In the genomic region with DNA sequence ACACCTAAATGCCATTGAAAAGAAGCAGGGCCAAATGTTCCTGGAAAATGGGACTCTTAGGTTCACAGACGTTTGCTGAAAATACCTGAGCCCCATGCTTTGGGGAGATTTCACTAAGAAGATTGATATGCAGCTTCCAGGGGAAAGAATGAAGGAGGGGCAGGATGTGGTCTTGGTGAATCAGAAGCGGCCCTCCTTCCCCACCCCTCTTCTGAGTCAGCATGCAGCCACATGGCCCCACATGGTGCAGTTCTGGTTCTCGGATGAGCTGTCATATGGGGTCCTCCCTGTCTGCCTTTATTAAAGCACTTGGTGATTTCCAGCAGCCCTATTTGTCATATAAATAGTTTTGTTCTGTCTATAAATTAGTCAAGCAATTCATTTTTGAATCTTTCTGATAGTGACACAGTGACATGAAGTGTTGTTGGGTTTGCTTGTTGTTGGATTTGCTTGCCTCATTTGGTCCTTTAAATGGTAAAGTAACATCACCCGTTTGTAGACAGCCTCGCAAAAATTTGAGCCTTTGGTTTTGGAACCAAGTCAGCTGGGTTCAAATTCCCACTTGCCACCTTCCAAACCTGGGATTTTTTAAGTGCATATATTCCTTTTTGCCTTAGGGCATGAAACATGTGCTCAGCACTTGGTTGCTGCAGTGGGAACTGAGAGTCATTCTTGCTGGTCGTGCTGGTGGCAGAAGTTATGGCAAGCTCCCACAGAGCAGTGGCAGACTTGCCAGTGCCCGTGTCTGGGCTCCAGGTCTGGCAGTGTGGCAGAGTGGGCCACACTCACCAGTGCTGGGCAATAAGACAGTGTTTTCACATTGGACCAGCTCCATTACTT, we compare ENCODE assay signal across 1 cellular context.
TF ChIP-seq lines count a peak whose summit lies in the region.

No MANE protein-coding gene starts in this region.

TF ChIP-seq in K562, 482 proteins besides CTCF, POLR2A, EP300 and RAD21 (continued from another document and continues in another):
- TF ChIP-seq, protein P1, sequence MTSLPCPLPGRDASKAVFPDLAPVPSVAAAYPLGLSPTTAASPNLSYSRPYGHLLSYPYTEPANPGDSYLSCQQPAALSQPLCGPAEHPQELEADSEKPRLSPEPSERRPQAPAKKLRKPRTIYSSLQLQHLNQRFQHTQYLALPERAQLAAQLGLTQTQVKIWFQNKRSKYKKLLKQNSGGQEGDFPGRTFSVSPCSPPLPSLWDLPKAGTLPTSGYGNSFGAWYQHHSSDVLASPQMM (CRISPR knock-in tag; IDR thresholded peaks at IDR 0.05), result no peak
- TF ChIP-seq ASH1L (IDR thresholded peaks at IDR 0.05; ENCODE audit: borderline replicate concordance, low read depth, partially characterized antibody) (peak; percentile 53), SOX6 (IDR thresholded peaks at IDR 0.05) (no peak), MYBL2 (IDR thresholded peaks at IDR 0.05; ENCODE audit: low read depth) (no peak), MYBL2 (CRISPR knock-in tag; IDR thresholded peaks at IDR 0.05; ENCODE audit: borderline replicate concordance) (no peak), GATAD2A (IDR thresholded peaks at IDR 0.05) (no peak), PURB (CRISPR knock-in tag; IDR thresholded peaks at IDR 0.05; ENCODE audit: low read depth) (no peak), ZNF584 (CRISPR knock-in tag; IDR thresholded peaks at IDR 0.05; ENCODE audit: low read depth) (no peak), HMGN3 (IDR thresholded peaks at IDR 0.05; ENCODE audit: borderline replicate concordance, extremely low read depth, insufficient read length, low read depth, low read length) (no peak), ZNF232 (CRISPR knock-in tag; IDR thresholded peaks at IDR 0.05) (peak; percentile 89), PTRF (tag; IDR thresholded peaks at IDR 0.05) (no peak), ZNF589 (CRISPR knock-in tag; IDR thresholded peaks at IDR 0.05; ENCODE audit: low read depth) (peak; percentile 5; the same call in 1 of the 2 replicates), TGIF2 (CRISPR knock-in tag; IDR thresholded peaks at IDR 0.05) (no peak), BHLHE40 (IDR thresholded peaks at IDR 0.05; ENCODE audit: low read length) (no peak), ZFP30 (CRISPR knock-in tag; IDR thresholded peaks at IDR 0.05; ENCODE audit: borderline replicate concordance) (no peak), ZNF324 (CRISPR knock-in tag; IDR thresholded peaks at IDR 0.05) (no peak), IRF2 (CRISPR knock-in tag; IDR thresholded peaks at IDR 0.05) (no peak), ZFP1 (CRISPR knock-in tag; IDR thresholded peaks at IDR 0.05) (no peak), ZNF282 (CRISPR knock-in tag; IDR thresholded peaks at IDR 0.05) (no peak), TCF7L2 (IDR thresholded peaks at IDR 0.05; ENCODE audit: low read depth, low read length) (no peak), ZNF384 (IDR thresholded peaks at IDR 0.05; ENCODE audit: low read depth, low read length) (no peak), CBFB (CRISPR knock-in tag; IDR thresholded peaks at IDR 0.05) (peak; percentile 80; the same call in 1 of the 2 replicates), HSF4 (CRISPR knock-in tag; IDR thresholded peaks at IDR 0.05; ENCODE audit: borderline replicate concordance) (no peak), SRSF1 (IDR thresholded peaks at IDR 0.05; ENCODE audit: low read depth, low read length) (no peak), ZNF224 (CRISPR knock-in tag; IDR thresholded peaks at IDR 0.05) (no peak), CTBP1 (IDR thresholded peaks at IDR 0.05; ENCODE audit: borderline replicate concordance) (no peak), ZNF174 (CRISPR knock-in tag; IDR thresholded peaks at IDR 0.05) (no peak), GABPB2 (CRISPR knock-in tag; conservative IDR thresholded peaks at IDR 0.05) (no peak), HIVEP1 (CRISPR knock-in tag; IDR thresholded peaks at IDR 0.05) (no peak), NUFIP1 (IDR thresholded peaks at IDR 0.05; ENCODE audit: partially characterized antibody) (no peak), KDM1A (IDR thresholded peaks at IDR 0.05) (peak; percentile 33 to 44; a peak in 2 of 4 replicates), RNF2 (IDR thresholded peaks at IDR 0.05) (peak; percentile 91; the same call in 1 of the 2 replicates), MAFG (tag; conservative IDR thresholded peaks at IDR 0.05) (no peak), ZBTB7A (IDR thresholded peaks at IDR 0.05; ENCODE audit: borderline replicate concordance, control insufficient read depth, low read depth, low read length) (peak; percentile 67; the same call in 1 of the 2 replicates), KAT8 (IDR thresholded peaks at IDR 0.05; ENCODE audit: low read depth) (no peak), ZNF3 (CRISPR knock-in tag; IDR thresholded peaks at IDR 0.05) (no peak), SIN3A (IDR thresholded peaks at IDR 0.05; ENCODE audit: borderline replicate concordance in 2 of 2, control insufficient read depth in 1 of 2, low read depth in 2 of 2, low read length in 2 of 2) (0 out of 4 replicates have a peak, but pooled peaks of 1 of the 2 experiments have one; percentile 37), FOS (IDR thresholded peaks at IDR 0.05; ENCODE audit: extremely low read depth, insufficient read length) (peak; percentile 20), NFATC3 (IDR thresholded peaks at IDR 0.05) (no peak), SRSF3 (IDR thresholded peaks at IDR 0.05; ENCODE audit: insufficient read depth, low read length) (no peak)
- TF ChIP-seq, protein P2, sequence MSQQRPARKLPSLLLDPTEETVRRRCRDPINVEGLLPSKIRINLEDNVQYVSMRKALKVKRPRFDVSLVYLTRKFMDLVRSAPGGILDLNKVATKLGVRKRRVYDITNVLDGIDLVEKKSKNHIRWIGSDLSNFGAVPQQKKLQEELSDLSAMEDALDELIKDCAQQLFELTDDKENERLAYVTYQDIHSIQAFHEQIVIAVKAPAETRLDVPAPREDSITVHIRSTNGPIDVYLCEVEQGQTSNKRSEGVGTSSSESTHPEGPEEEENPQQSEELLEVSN (IDR thresholded peaks at IDR 0.05; ENCODE audit: borderline replicate concordance in 1 of 2, extremely low read depth in 1 of 2, insufficient read depth in 1 of 2, insufficient read length in 1 of 2, low read depth in 1 of 2, low read length in 1 of 2, poor library complexity in 1 of 2, severe bottlenecking in 1 of 2), result peak; percentile 84 to 98
- TF ChIP-seq, protein P3, sequence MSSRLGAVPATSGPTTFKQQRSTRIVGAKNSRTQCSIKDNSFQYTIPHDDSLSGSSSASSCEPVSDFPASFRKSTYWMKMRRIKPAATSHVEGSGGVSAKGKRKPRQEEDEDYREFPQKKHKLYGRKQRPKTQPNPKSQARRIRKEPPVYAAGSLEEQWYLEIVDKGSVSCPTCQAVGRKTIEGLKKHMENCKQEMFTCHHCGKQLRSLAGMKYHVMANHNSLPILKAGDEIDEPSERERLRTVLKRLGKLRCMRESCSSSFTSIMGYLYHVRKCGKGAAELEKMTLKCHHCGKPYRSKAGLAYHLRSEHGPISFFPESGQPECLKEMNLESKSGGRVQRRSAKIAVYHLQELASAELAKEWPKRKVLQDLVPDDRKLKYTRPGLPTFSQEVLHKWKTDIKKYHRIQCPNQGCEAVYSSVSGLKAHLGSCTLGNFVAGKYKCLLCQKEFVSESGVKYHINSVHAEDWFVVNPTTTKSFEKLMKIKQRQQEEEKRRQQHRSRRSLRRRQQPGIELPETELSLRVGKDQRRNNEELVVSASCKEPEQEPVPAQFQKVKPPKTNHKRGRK (tag; IDR thresholded peaks at IDR 0.05), result no peak
- TF ChIP-seq, protein P4, sequence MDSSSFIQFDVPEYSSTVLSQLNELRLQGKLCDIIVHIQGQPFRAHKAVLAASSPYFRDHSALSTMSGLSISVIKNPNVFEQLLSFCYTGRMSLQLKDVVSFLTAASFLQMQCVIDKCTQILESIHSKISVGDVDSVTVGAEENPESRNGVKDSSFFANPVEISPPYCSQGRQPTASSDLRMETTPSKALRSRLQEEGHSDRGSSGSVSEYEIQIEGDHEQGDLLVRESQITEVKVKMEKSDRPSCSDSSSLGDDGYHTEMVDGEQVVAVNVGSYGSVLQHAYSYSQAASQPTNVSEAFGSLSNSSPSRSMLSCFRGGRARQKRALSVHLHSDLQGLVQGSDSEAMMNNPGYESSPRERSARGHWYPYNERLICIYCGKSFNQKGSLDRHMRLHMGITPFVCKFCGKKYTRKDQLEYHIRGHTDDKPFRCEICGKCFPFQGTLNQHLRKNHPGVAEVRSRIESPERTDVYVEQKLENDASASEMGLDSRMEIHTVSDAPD (CRISPR knock-in tag; IDR thresholded peaks at IDR 0.05), result no peak
- TF ChIP-seq, protein P5, sequence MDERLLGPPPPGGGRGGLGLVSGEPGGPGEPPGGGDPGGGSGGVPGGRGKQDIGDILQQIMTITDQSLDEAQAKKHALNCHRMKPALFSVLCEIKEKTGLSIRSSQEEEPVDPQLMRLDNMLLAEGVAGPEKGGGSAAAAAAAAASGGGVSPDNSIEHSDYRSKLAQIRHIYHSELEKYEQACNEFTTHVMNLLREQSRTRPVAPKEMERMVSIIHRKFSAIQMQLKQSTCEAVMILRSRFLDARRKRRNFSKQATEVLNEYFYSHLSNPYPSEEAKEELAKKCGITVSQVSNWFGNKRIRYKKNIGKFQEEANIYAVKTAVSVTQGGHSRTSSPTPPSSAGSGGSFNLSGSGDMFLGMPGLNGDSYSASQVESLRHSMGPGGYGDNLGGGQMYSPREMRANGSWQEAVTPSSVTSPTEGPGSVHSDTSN (CRISPR knock-in tag; IDR thresholded peaks at IDR 0.05; ENCODE audit: low read depth), result no peak
- TF ChIP-seq, protein P5 (tag; conservative IDR thresholded peaks at IDR 0.05; ENCODE audit: low read depth), result no peak
- TF ChIP-seq, protein P6, sequence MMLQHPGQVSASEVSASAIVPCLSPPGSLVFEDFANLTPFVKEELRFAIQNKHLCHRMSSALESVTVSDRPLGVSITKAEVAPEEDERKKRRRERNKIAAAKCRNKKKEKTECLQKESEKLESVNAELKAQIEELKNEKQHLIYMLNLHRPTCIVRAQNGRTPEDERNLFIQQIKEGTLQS (IDR thresholded peaks at IDR 0.05), result peak; percentile 84
- TF ChIP-seq, protein P6 (CRISPR knock-in tag; conservative IDR thresholded peaks at IDR 0.05), result 0 out of 2 replicates have a peak, but pooled peaks have one; percentile 24
- TF ChIP-seq, protein P7, sequence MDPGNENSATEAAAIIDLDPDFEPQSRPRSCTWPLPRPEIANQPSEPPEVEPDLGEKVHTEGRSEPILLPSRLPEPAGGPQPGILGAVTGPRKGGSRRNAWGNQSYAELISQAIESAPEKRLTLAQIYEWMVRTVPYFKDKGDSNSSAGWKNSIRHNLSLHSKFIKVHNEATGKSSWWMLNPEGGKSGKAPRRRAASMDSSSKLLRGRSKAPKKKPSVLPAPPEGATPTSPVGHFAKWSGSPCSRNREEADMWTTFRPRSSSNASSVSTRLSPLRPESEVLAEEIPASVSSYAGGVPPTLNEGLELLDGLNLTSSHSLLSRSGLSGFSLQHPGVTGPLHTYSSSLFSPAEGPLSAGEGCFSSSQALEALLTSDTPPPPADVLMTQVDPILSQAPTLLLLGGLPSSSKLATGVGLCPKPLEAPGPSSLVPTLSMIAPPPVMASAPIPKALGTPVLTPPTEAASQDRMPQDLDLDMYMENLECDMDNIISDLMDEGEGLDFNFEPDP (CRISPR knock-in tag; IDR thresholded peaks at IDR 0.05), result no peak
- TF ChIP-seq, protein P8, sequence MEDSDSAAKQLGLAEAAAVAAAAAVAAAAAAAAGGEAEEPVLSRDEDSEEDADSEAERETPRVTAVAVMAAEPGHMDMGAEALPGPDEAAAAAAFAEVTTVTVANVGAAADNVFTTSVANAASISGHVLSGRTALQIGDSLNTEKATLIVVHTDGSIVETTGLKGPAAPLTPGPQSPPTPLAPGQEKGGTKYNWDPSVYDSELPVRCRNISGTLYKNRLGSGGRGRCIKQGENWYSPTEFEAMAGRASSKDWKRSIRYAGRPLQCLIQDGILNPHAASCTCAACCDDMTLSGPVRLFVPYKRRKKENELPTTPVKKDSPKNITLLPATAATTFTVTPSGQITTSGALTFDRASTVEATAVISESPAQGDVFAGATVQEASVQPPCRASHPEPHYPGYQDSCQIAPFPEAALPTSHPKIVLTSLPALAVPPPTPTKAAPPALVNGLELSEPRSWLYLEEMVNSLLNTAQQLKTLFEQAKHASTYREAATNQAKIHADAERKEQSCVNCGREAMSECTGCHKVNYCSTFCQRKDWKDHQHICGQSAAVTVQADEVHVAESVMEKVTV (CRISPR knock-in tag; IDR thresholded peaks at IDR 0.05), result no peak
- TF ChIP-seq, protein P9, sequence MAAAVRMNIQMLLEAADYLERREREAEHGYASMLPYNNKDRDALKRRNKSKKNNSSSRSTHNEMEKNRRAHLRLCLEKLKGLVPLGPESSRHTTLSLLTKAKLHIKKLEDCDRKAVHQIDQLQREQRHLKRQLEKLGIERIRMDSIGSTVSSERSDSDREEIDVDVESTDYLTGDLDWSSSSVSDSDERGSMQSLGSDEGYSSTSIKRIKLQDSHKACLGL (CRISPR knock-in tag; IDR thresholded peaks at IDR 0.05; ENCODE audit: borderline replicate concordance, poor library complexity, severe bottlenecking), result no peak
- TF ChIP-seq, protein P10, sequence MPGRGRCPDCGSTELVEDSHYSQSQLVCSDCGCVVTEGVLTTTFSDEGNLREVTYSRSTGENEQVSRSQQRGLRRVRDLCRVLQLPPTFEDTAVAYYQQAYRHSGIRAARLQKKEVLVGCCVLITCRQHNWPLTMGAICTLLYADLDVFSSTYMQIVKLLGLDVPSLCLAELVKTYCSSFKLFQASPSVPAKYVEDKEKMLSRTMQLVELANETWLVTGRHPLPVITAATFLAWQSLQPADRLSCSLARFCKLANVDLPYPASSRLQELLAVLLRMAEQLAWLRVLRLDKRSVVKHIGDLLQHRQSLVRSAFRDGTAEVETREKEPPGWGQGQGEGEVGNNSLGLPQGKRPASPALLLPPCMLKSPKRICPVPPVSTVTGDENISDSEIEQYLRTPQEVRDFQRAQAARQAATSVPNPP (IDR thresholded peaks at IDR 0.05; ENCODE audit: borderline replicate concordance, insufficient read depth, insufficient read length), result no peak
- TF ChIP-seq, protein P11, sequence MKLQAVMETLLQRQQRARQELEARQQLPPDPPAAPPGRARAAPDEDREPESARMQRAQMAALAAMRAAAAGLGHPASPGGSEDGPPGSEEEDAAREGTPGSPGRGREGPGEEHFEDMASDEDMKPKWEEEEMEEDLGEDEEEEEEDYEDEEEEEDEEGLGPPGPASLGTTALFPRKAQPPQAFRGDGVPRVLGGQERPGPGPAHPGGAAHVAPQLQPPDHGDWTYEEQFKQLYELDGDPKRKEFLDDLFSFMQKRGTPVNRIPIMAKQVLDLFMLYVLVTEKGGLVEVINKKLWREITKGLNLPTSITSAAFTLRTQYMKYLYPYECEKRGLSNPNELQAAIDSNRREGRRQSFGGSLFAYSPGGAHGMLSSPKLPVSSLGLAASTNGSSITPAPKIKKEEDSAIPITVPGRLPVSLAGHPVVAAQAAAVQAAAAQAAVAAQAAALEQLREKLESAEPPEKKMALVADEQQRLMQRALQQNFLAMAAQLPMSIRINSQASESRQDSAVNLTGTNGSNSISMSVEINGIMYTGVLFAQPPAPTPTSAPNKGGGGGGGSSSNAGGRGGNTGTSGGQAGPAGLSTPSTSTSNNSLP (IDR thresholded peaks at IDR 0.05; ENCODE audit: borderline replicate concordance, low read depth, low read length), result peak; percentile 27; the same call in 1 of the 2 replicates
